In genomic region chr10:36023939-36024338, GRCh38 we compare ENCODE assay signal across 11 cellular contexts.
A peak's percentile ranks its signal among the peaks of the same experiment; 100 is the strongest.
DNase-seq lines count a peak whose midpoint lies in the region; ATAC-seq, FAIRE-seq and TF ChIP-seq lines count a peak whose summit lies in the region.
"Had no signal": no experiment of that assay in that cellular context is flagged by ENCODE, and none has a peak within 500 bp of the region (broad histone marks: within the 10 kb centered on the region; RNA-seq: fewer than 3 reads in every experiment).

No MANE protein-coding gene starts in this region.

- H3K14ac ChIP-seq in IMR-90 (replicated peaks; ENCODE audit: low read depth, low read length), result peak overlapping the region; percentile 67; the same call in 1 of the 2 replicates

- no peaks in the 10 kb centered on the region for H3K36me3 Mint-ChIP-seq in mesothelial cell of epicardium
- H3K36me3 Mint-ChIP-seq: memory B cell had no signal

- H3K4me3 ChIP-seq in AG10803 (ENCODE audit: low read length) (no peak overlapping the region), IMR-90 (ENCODE audit: insufficient read depth, low read depth, low read length) (no peak overlapping the region), bronchial epithelial cell (ENCODE audit: low read depth, low read length) (no peak overlapping the region), left lung (no peak overlapping the region), gastroesophageal sphincter (no peak overlapping the region)

- peaks cover 10% of the 10 kb centered on the region for H3K9me3 Mint-ChIP-seq in mesothelial cell of epicardium

- TF ChIP-seq CTCF in AG10803 (conservative IDR thresholded peaks at IDR 0.05; ENCODE audit: low read length) (no peak), IMR-90 (conservative IDR thresholded peaks at IDR 0.05; ENCODE audit: low read depth, low read length) (no peak), bronchial epithelial cell (IDR thresholded peaks at IDR 0.05; ENCODE audit: insufficient read depth, low read length, severe bottlenecking) (no peak), left lung (IDR thresholded peaks at IDR 0.05) (no peak), gastroesophageal sphincter (IDR thresholded peaks at IDR 0.05) (no peak), mesothelial cell of epicardium (IDR thresholded peaks at IDR 0.05; ENCODE audit: unreplicated experiment) (no peak)

- peak overlapping the region; percentile 18; the same call in 1 of the 2 replicates for H4K91ac ChIP-seq in IMR-90 (ENCODE audit: insufficient read depth, low read depth, low read length)

- H2AK5ac ChIP-seq in IMR-90 (ENCODE audit: low read depth, low read length), result no peak overlapping the region; the same call in 1 of the 2 replicates

- ATAC-seq in IMR-90 (ENCODE audit: low read depth), result peak; percentile 85
- ATAC-seq in left lung, result peak; percentile 60
- ATAC-seq in gastroesophageal sphincter, result no peak
- ATAC-seq in GM21529 (IDR thresholded peaks at IDR 0.05; ENCODE audit: unreplicated experiment), result no peak

- no peak overlapping the region for H3K4me3 Mint-ChIP-seq in mesothelial cell of epicardium
- H3K4me3 Mint-ChIP-seq: memory B cell had no signal

- intact Hi-C loops in IMR-90 (cut with micrococcal nuclease), result no loop called here
- intact Hi-C loops in left lung (cut with DNase I), result no loop called here

- peak; percentile 95 for DNase-seq in AG10803 (ENCODE audit: low read depth)
- DNase-seq in IMR-90, result peak; percentile 79
- DNase-seq in bronchial epithelial cell (ENCODE audit: low read depth), result peak; percentile 85
- no peak for DNase-seq in left lung
- DNase-seq in NCI-H2227 (lab: John Stamatoyannopoulos, UW; ENCODE audit: unreplicated experiment), result no peak
- DNase-seq in mesothelial cell of epicardium (ENCODE audit: low spot score in 2 of 2, unreplicated experiment in 2 of 2), result no peak
- DNase-seq: NCI-H69 had no signal

- BruUV-seq in IMR-90 (replicated peaks; lab: Mats Ljungman, UMichigan), result no TSS peak

- H3K4me1 Mint-ChIP-seq in mesothelial cell of epicardium, result no peaks in the 10 kb centered on the region
- H3K4me1 Mint-ChIP-seq: memory B cell had no signal

- no peak overlapping the region for H3K4me2 ChIP-seq in IMR-90 (ENCODE audit: low read depth, low read length)

- 0 out of 2 replicates have a peak overlapping the region, but pooled peaks have one; percentile 34 for H2BK20ac ChIP-seq in IMR-90 (ENCODE audit: low read depth, low read length)

- H2BK120ac ChIP-seq in IMR-90 (ENCODE audit: low read depth, low read length), result no peak overlapping the region

- peak overlapping the region; percentile 39; the same call in 1 of the 2 replicates for H3K4ac ChIP-seq in IMR-90 (ENCODE audit: low read depth, low read length)

- no peak for TF ChIP-seq EP300 in gastroesophageal sphincter (IDR thresholded peaks at IDR 0.05)

- POLR2A ChIA-PET in IMR-90 (lab: Charles Lee; ENCODE audit: unreplicated experiment), result no interaction called here

- TF ChIP-seq POLR2A in IMR-90 (IDR thresholded peaks at IDR 0.05; ENCODE audit: low read depth, low read length) (no peak), gastroesophageal sphincter (IDR thresholded peaks at IDR 0.05) (no peak)

- H3K18ac ChIP-seq in IMR-90 (ENCODE audit: low read depth, low read length), result no peak overlapping the region

- in situ Hi-C loops in IMR-90 (cut with MboI; ENCODE audit: low sequenced_read_pairs), result no loop called here

- no peaks in the 10 kb centered on the region for H4K20me1 ChIP-seq in IMR-90 (ENCODE audit: insufficient read depth, low read length)

- no peak overlapping the region for H3K9ac ChIP-seq in IMR-90 (ENCODE audit: low read depth, low read length)

- no peak overlapping the region for H4K8ac ChIP-seq in IMR-90 (ENCODE audit: low read depth in 2 of 2, low read length in 2 of 2)

- H3K27ac ChIP-seq in IMR-90 (ENCODE audit: insufficient read depth, low read length), result no peak overlapping the region
- H3K27ac ChIP-seq in left lung, result no peak overlapping the region
- no peak overlapping the region for H3K27ac ChIP-seq in gastroesophageal sphincter

- no peaks in the 10 kb centered on the region for H3K36me3 ChIP-seq in IMR-90 (ENCODE audit: control insufficient read depth, insufficient read depth, low read length)
- no peaks in the 10 kb centered on the region for H3K36me3 ChIP-seq in bronchial epithelial cell (ENCODE audit: control insufficient read depth, insufficient read depth, low read length)
- H3K36me3 ChIP-seq in left lung, result no peaks in the 10 kb centered on the region
- H3K36me3 ChIP-seq in gastroesophageal sphincter, result no peaks in the 10 kb centered on the region

- H2BK15ac ChIP-seq in IMR-90 (ENCODE audit: low read depth, low read length), result no peak overlapping the region

- H2AFZ ChIP-seq in IMR-90 (replicated peaks; ENCODE audit: low read length, poor library complexity), result no peak overlapping the region

- H3K79me1 ChIP-seq in IMR-90 (ENCODE audit: low read depth in 1 of 2, low read length in 2 of 2), result no peaks in the 10 kb centered on the region

- no peak overlapping the region for H2BK5ac ChIP-seq in IMR-90 (ENCODE audit: low read depth, low read length, poor library complexity, severe bottlenecking)

- H3K9me3 ChIP-seq in IMR-90 (ENCODE audit: control insufficient read depth, insufficient read depth, low read length), result no peaks in the 10 kb centered on the region
- H3K9me3 ChIP-seq in left lung, result no peaks in the 10 kb centered on the region
- H3K9me3 ChIP-seq in gastroesophageal sphincter, result no peaks in the 10 kb centered on the region

- H3K27ac Mint-ChIP-seq in mesothelial cell of epicardium, result no peak overlapping the region
- H3K27ac Mint-ChIP-seq: activated T-helper 2 cell treated with anti-CD3 and anti-CD28 coated beads, Interferon-gamma antibody, Interleukin-2, Interleukin-4, amounts not matched to agents 10 μg/mL and 5 μg/mL and 100 μg/mL, durations not matched to agents 14 hours and 24 hours and 36 hours; memory B cell had no signal

- peaks cover 6% of the 10 kb centered on the region; the same call in 1 of the 2 replicates for H3K9me1 ChIP-seq in IMR-90 (ENCODE audit: insufficient read depth, low read length)

- no peak overlapping the region for H3K23ac ChIP-seq in IMR-90 (ENCODE audit: low read depth, low read length)

- H3K27me3 ChIP-seq in IMR-90 (ENCODE audit: control insufficient read depth, insufficient read depth, low read length), result peaks cover 2% of the 10 kb centered on the region
- no peaks in the 10 kb centered on the region for H3K27me3 ChIP-seq in bronchial epithelial cell (ENCODE audit: control insufficient read depth, insufficient read depth, low read length)
- no peaks in the 10 kb centered on the region for H3K27me3 ChIP-seq in left lung
- H3K27me3 ChIP-seq in gastroesophageal sphincter, result no peaks in the 10 kb centered on the region

- H2AK9ac ChIP-seq in IMR-90 (replicated peaks; ENCODE audit: low read depth, low read length, poor library complexity), result no peak overlapping the region

- no peaks in the 10 kb centered on the region for H3K27me3 Mint-ChIP-seq in mesothelial cell of epicardium (ENCODE audit: low read depth)
- H3K27me3 Mint-ChIP-seq: memory B cell had no signal

- H3K4me1 ChIP-seq in IMR-90 (ENCODE audit: control insufficient read depth, insufficient read depth, low read length) (no peaks in the 10 kb centered on the region; the same call in 1 of the 2 replicates), left lung (no peaks in the 10 kb centered on the region), gastroesophageal sphincter (no peaks in the 10 kb centered on the region)

- dilution Hi-C loops in IMR-90 (cut with HindIII; ENCODE audit: low sequenced_read_pairs, unreplicated experiment), result no loop called here

- CTCF ChIA-PET in IMR-90 (lab: Yijun Ruan, JAX), result no interaction called here

- H3K56ac ChIP-seq in IMR-90 (ENCODE audit: extremely low read depth, insufficient read depth, low read length), result no peak overlapping the region

- no peak for TF ChIP-seq RAD21 in IMR-90 (IDR thresholded peaks at IDR 0.05; ENCODE audit: low read length)

- H4K5ac ChIP-seq in IMR-90 (ENCODE audit: low read depth, low read length), result no peak overlapping the region

- peak; percentile 91 for FAIRE-seq in bronchial epithelial cell (lab: Jason Lieb, UNC)

TF ChIP-seq in IMR-90, 13 proteins besides CTCF, POLR2A, EP300 and RAD21:
- TF ChIP-seq NFE2L2 (IDR thresholded peaks at IDR 0.05; ENCODE audit: low read depth, low read length) (peak; percentile 63; the same call in 1 of the 2 replicates), FOS (IDR thresholded peaks at IDR 0.05; ENCODE audit: low read depth, low read length) (peak; percentile 86), SMC3 (IDR thresholded peaks at IDR 0.05; ENCODE audit: low read depth, low read length) (peak; percentile 19), BHLHE40 (IDR thresholded peaks at IDR 0.05; ENCODE audit: low read depth, low read length) (no peak), MXI1 (IDR thresholded peaks at IDR 0.05; ENCODE audit: borderline replicate concordance, low read depth, low read length) (no peak), MAFK (IDR thresholded peaks at IDR 0.05; ENCODE audit: low read depth, low read length) (peak; percentile 59), RCOR1 (IDR thresholded peaks at IDR 0.05; ENCODE audit: insufficient replicate concordance, low read length) (no peak)

Comparison
In these comparisons a context has a peak if more than half of its experiments do, and no peak if none do; other contexts are left out.
1. DNase-seq: peak in AG10803 (single experiment), IMR-90 (single experiment) and bronchial epithelial cell (single experiment); none in left lung (0 of 2), NCI-H2227 (single experiment) and mesothelial cell of epicardium (0 of 2).
2. ATAC-seq: peak in IMR-90 (single experiment) and left lung (single experiment); none in gastroesophageal sphincter (single experiment) and GM21529 (single experiment).